2 cellular contexts compared by ENCODE assay signal in genomic region chr3:51705276-51706020, GRCh38.
TF ChIP-seq lines count a peak whose summit lies in the region.

No MANE protein-coding gene starts in this region.

TF ChIP-seq in HepG2, 621 proteins besides CTCF, POLR2A, EP300 and RAD21:
- TF ChIP-seq MNT (IDR thresholded peaks at IDR 0.05): peak; percentile 54; the same call in 1 of the 2 replicates
- no peak for TF ChIP-seq LRRFIP1 (CRISPR knock-in tag; conservative IDR thresholded peaks at IDR 0.05)
- TF ChIP-seq, protein P1, sequence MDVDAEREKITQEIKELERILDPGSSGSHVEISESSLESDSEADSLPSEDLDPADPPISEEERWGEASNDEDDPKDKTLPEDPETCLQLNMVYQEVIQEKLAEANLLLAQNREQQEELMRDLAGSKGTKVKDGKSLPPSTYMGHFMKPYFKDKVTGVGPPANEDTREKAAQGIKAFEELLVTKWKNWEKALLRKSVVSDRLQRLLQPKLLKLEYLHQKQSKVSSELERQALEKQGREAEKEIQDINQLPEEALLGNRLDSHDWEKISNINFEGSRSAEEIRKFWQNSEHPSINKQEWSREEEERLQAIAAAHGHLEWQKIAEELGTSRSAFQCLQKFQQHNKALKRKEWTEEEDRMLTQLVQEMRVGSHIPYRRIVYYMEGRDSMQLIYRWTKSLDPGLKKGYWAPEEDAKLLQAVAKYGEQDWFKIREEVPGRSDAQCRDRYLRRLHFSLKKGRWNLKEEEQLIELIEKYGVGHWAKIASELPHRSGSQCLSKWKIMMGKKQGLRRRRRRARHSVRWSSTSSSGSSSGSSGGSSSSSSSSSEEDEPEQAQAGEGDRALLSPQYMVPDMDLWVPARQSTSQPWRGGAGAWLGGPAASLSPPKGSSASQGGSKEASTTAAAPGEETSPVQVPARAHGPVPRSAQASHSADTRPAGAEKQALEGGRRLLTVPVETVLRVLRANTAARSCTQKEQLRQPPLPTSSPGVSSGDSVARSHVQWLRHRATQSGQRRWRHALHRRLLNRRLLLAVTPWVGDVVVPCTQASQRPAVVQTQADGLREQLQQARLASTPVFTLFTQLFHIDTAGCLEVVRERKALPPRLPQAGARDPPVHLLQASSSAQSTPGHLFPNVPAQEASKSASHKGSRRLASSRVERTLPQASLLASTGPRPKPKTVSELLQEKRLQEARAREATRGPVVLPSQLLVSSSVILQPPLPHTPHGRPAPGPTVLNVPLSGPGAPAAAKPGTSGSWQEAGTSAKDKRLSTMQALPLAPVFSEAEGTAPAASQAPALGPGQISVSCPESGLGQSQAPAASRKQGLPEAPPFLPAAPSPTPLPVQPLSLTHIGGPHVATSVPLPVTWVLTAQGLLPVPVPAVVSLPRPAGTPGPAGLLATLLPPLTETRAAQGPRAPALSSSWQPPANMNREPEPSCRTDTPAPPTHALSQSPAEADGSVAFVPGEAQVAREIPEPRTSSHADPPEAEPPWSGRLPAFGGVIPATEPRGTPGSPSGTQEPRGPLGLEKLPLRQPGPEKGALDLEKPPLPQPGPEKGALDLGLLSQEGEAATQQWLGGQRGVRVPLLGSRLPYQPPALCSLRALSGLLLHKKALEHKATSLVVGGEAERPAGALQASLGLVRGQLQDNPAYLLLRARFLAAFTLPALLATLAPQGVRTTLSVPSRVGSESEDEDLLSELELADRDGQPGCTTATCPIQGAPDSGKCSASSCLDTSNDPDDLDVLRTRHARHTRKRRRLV (CRISPR knock-in tag; IDR thresholded peaks at IDR 0.05): no peak
- TF ChIP-seq, protein P2, sequence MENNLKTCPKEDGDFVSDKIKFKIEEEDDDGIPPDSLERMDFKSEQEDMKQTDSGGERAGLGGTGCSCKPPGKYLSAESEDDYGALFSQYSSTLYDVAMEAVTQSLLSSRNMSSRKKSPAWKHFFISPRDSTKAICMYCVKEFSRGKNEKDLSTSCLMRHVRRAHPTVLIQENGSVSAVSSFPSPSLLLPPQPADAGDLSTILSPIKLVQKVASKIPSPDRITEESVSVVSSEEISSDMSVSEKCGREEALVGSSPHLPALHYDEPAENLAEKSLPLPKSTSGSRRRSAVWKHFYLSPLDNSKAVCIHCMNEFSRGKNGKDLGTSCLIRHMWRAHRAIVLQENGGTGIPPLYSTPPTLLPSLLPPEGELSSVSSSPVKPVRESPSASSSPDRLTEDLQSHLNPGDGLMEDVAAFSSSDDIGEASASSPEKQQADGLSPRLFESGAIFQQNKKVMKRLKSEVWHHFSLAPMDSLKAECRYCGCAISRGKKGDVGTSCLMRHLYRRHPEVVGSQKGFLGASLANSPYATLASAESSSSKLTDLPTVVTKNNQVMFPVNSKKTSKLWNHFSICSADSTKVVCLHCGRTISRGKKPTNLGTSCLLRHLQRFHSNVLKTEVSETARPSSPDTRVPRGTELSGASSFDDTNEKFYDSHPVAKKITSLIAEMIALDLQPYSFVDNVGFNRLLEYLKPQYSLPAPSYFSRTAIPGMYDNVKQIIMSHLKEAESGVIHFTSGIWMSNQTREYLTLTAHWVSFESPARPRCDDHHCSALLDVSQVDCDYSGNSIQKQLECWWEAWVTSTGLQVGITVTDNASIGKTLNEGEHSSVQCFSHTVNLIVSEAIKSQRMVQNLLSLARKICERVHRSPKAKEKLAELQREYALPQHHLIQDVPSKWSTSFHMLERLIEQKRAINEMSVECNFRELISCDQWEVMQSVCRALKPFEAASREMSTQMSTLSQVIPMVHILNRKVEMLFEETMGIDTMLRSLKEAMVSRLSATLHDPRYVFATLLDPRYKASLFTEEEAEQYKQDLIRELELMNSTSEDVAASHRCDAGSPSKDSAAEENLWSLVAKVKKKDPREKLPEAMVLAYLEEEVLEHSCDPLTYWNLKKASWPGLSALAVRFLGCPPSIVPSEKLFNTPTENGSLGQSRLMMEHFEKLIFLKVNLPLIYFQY (CRISPR knock-in tag; IDR thresholded peaks at IDR 0.05; ENCODE audit: borderline replicate concordance): no peak
- TF ChIP-seq ZNF768 (CRISPR knock-in tag; IDR thresholded peaks at IDR 0.05): no peak

TF ChIP-seq in SK-N-SH treated with all-trans-retinoic acid at 6 μM for 48 hours, 23 proteins besides CTCF, POLR2A, EP300 and RAD21:
- TF ChIP-seq SNAI2 (CRISPR knock-in tag; IDR thresholded peaks at IDR 0.05) (no peak), BACH2 (CRISPR knock-in tag; IDR thresholded peaks at IDR 0.05; ENCODE audit: borderline replicate concordance) (no peak), ESRRG (CRISPR knock-in tag; IDR thresholded peaks at IDR 0.05) (no peak), ZC3H10 (CRISPR knock-in tag; IDR thresholded peaks at IDR 0.05) (no peak), TCF4 (CRISPR knock-in tag; IDR thresholded peaks at IDR 0.05; ENCODE audit: borderline replicate concordance) (no peak), CSRNP3 (CRISPR knock-in tag; IDR thresholded peaks at IDR 0.05) (no peak), ZNF8 (CRISPR knock-in tag; IDR thresholded peaks at IDR 0.05) (no peak), ZFP3 (CRISPR knock-in tag; IDR thresholded peaks at IDR 0.05) (no peak), ZNF565 (CRISPR knock-in tag; conservative IDR thresholded peaks at IDR 0.05; ENCODE audit: low read depth) (no peak), ISL1 (CRISPR knock-in tag; IDR thresholded peaks at IDR 0.05) (no peak), RARB (CRISPR knock-in tag; IDR thresholded peaks at IDR 0.05) (no peak), GLIS3 (CRISPR knock-in tag; IDR thresholded peaks at IDR 0.05) (no peak), PPARA (CRISPR knock-in tag; IDR thresholded peaks at IDR 0.05; ENCODE audit: borderline replicate concordance) (no peak), ZNF70 (CRISPR knock-in tag; IDR thresholded peaks at IDR 0.05) (no peak), TOX (CRISPR knock-in tag; IDR thresholded peaks at IDR 0.05; ENCODE audit: borderline replicate concordance) (no peak), CREB5 (CRISPR knock-in tag; IDR thresholded peaks at IDR 0.05; ENCODE audit: low read depth) (no peak)
- TF ChIP-seq, protein P3, sequence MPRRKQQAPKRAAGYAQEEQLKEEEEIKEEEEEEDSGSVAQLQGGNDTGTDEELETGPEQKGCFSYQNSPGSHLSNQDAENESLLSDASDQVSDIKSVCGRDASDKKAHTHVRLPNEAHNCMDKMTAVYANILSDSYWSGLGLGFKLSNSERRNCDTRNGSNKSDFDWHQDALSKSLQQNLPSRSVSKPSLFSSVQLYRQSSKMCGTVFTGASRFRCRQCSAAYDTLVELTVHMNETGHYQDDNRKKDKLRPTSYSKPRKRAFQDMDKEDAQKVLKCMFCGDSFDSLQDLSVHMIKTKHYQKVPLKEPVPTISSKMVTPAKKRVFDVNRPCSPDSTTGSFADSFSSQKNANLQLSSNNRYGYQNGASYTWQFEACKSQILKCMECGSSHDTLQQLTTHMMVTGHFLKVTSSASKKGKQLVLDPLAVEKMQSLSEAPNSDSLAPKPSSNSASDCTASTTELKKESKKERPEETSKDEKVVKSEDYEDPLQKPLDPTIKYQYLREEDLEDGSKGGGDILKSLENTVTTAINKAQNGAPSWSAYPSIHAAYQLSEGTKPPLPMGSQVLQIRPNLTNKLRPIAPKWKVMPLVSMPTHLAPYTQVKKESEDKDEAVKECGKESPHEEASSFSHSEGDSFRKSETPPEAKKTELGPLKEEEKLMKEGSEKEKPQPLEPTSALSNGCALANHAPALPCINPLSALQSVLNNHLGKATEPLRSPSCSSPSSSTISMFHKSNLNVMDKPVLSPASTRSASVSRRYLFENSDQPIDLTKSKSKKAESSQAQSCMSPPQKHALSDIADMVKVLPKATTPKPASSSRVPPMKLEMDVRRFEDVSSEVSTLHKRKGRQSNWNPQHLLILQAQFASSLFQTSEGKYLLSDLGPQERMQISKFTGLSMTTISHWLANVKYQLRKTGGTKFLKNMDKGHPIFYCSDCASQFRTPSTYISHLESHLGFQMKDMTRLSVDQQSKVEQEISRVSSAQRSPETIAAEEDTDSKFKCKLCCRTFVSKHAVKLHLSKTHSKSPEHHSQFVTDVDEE (CRISPR knock-in tag; IDR thresholded peaks at IDR 0.05): no peak
- TF ChIP-seq, protein P4, sequence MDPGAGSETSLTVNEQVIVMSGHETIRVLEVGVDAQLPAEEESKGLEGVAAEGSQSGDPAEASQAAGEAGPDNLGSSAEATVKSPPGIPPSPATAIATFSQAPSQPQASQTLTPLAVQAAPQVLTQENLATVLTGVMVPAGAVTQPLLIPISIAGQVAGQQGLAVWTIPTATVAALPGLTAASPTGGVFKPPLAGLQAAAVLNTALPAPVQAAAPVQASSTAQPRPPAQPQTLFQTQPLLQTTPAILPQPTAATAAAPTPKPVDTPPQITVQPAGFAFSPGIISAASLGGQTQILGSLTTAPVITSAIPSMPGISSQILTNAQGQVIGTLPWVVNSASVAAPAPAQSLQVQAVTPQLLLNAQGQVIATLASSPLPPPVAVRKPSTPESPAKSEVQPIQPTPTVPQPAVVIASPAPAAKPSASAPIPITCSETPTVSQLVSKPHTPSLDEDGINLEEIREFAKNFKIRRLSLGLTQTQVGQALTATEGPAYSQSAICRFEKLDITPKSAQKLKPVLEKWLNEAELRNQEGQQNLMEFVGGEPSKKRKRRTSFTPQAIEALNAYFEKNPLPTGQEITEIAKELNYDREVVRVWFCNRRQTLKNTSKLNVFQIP (CRISPR knock-in tag; IDR thresholded peaks at IDR 0.05; ENCODE audit: borderline replicate concordance, low read depth): no peak
